In genomic region chr5:81222285-81222684, GRCh38 we compare ENCODE assay signal across 9 cellular contexts. TPM values are rescaled to one million over a fixed set of nuclear protein-coding genes. Genes with fewer than 3 reads are reported as not detected.
"Had no signal": no experiment of that assay in that cellular context is flagged by ENCODE, and none has a peak within 500 bp of the region (broad histone marks: within the 10 kb centered on the region; RNA-seq: fewer than 3 reads in every experiment).

No MANE protein-coding gene starts in this region.

- H3K4me2 ChIP-seq: GM23338 had no signal

- H3K36me3 ChIP-seq: HAP-1 had no signal

- DNase-seq: HFFc6, KBM-7 had no signal

- H3K9me3 ChIP-seq: HAP-1 had no signal

- H3K27ac ChIP-seq: HL-60 had no signal

- H2AFZ ChIP-seq: GM23338 had no signal

- ATAC-seq: GM23338, HCT116, HepG2 had no signal

- H3K4me3 ChIP-seq: GM23338, HAP-1 had no signal

- H3K4me1 ChIP-seq: HAP-1 had no signal

RNA-seq across cellular contexts. Expression of gene CKMT2, which starts 10.8 kb away (rescaled TPM):
- total RNA-seq: HFFc6, HT1080 had no signal
- polyA plus RNA-seq: IgD-negative memory B cell had no signal
